Comparison of ENCODE assay signal across 8 cellular contexts in the genomic region with DNA sequence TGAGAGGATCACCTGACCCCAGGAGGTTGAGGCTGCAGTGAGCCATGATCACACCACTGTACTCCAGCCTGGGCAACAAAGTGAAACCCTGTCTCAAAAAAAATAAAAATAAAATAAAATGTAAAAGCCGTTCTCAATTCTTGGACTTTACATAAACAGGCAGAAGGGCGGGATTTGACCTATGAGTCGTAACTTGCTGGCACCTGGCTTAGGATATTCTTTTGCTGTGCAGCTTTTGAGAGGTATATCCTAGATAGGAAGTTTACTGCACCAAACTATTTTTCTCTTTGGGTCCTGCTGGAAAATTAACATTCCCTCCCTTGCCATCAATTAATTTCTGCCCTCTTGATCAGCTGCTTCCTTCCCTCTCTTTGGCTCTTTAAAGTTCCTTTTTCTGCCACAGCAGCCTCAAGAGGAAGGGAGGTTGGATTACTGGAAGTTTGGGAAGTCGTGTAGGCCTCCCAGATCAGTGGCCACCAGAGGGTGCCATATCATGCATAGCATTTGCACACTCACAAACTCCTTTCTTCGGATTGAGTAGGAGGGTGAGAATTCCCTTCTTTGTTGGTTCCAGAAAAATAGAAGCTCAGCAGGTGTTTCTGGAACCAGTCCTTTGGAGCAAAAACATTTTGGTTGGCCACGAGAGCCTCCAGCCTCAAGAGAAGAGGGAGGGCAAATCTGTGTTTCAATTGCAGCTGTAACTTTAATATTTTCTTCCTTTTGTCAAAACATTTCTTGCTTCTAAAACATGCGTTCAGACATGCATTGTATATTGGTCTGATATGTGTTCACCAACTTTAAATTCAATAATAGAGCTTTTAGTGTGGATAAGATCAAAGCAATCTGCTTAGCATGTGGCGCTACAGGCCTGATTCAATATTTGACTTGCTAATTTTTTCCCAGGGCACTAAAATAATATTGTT.
DNase-seq lines count a peak whose midpoint lies in the region; ATAC-seq and TF ChIP-seq lines count a peak whose summit lies in the region.

No MANE protein-coding gene starts in this region.

- in situ Hi-C loops in Caki2 (cut with HindIII; ENCODE audit: low pct_unique_long_range_greater_than_20kb, low sequenced_read_pairs) = no loop called here

- no peaks in the 10 kb centered on the region for H3K36me3 ChIP-seq in heart left ventricle

- no peaks in the 10 kb centered on the region for H3K27me3 Mint-ChIP-seq in activated naive CD8-positive, alpha-beta T cell treated with anti-CD3 and anti-CD28 coated beads, Interleukin-2, amount 50 U/mL, for 24 hours

- intact Hi-C loops in heart left ventricle (cut with DNase I) = loop anchor here (1.0 to 10.0 kb wide), 15 partner anchors 73 to 355 kb away; a partner anchor contains a TSS
- intact Hi-C loops in posterior vena cava (cut with DNase I) = loop anchor here in 1 of 2 donors (10.0 kb wide), 2 partner anchors 103 to 127 kb away; no protein-coding TSS in a partner anchor

- CTCF ChIA-PET in HEK293T (lab: Yijun Ruan, JAX) = interaction anchor here (0.6 to 1.7 kb wide), 8 partner anchors 26 to 236 kb away, joined by 3 to 12 read pairs (median 4); no protein-coding TSS in a partner anchor

- POLR2A ChIA-PET in HEK293T (lab: Yijun Ruan, JAX) = no interaction called here

- H3K27ac ChIP-seq in heart left ventricle = peak overlapping the region in 5 of 12 donors; percentile 30 to 84 (median 49)

- H3K4me3 ChIP-seq in heart left ventricle = no peak overlapping the region

- peaks cover 53% of the 10 kb centered on the region for H3K4me1 Mint-ChIP-seq in activated naive CD8-positive, alpha-beta T cell treated with anti-CD3 and anti-CD28 coated beads, Interleukin-2, amount 50 U/mL, for 24 hours

- DNase-seq in Caki2 (ENCODE audit: low read depth) (peak; percentile 70), HEK293T (ENCODE audit: extremely low spot score) (peak; percentile 78), NCI-H774 (lab: John Stamatoyannopoulos, UW) (peak; percentile 75), heart left ventricle (peak in 4 of 5 donors; percentile 72 to 80 (median 76)), posterior vena cava (ENCODE audit: low spot score) (peak; percentile 83)
- DNase-seq in activated naive CD8-positive, alpha-beta T cell treated with anti-CD3 and anti-CD28 coated beads, Interleukin-2, amount 50 U/mL, for 24 hours = peak; percentile 50

- no peak for TF ChIP-seq POLR2A in heart left ventricle (IDR thresholded peaks at IDR 0.05)

- peaks cover 16% of the 10 kb centered on the region for H3K36me3 Mint-ChIP-seq in activated naive CD8-positive, alpha-beta T cell treated with anti-CD3 and anti-CD28 coated beads, Interleukin-2, amount 50 U/mL, for 24 hours (ENCODE audit: low read depth)

- TF ChIP-seq CTCF in heart left ventricle (IDR thresholded peaks at IDR 0.05) = peak; percentile 76 to 92 (median 85)

- H3K4me3 Mint-ChIP-seq in activated naive CD8-positive, alpha-beta T cell treated with anti-CD3 and anti-CD28 coated beads, Interleukin-2, amount 50 U/mL, for 24 hours = no peak overlapping the region

- H3K4me1 ChIP-seq in heart left ventricle = peaks cover 0 to 63% (median 24%) of the 10 kb centered on the region in 12 donors

- H3K9me3 ChIP-seq in heart left ventricle = peaks cover 0 to 13% (median 0%) of the 10 kb centered on the region in 12 donors

- ATAC-seq in activated naive CD8-positive, alpha-beta T cell treated with anti-CD3 and anti-CD28 coated beads, Interleukin-2, amount 50 U/mL, for 24 hours = no peak
- ATAC-seq in heart left ventricle = peak in 3 of 4 donors; percentile 40 to 79 (median 76)
- no peak for ATAC-seq in HG02870 (IDR thresholded peaks at IDR 0.05; ENCODE audit: unreplicated experiment)
- no peak for ATAC-seq in HG03432 (IDR thresholded peaks at IDR 0.05; ENCODE audit: unreplicated experiment)

- no peaks in the 10 kb centered on the region for H3K9me3 Mint-ChIP-seq in activated naive CD8-positive, alpha-beta T cell treated with anti-CD3 and anti-CD28 coated beads, Interleukin-2, amount 50 U/mL, for 24 hours

- 57 to 65% (median 63%) methylated on average over 8 of the region's 8 CpGs for WGBS in heart left ventricle, 4 donors

- H3K27me3 ChIP-seq in heart left ventricle = no peaks in the 10 kb centered on the region

- peak overlapping the region; percentile 75 for H3K27ac Mint-ChIP-seq in activated naive CD8-positive, alpha-beta T cell treated with anti-CD3 and anti-CD28 coated beads, Interleukin-2, amount 50 U/mL, for 24 hours

TF ChIP-seq in HEK293T, 16 proteins besides CTCF, POLR2A, EP300 and RAD21:
- TF ChIP-seq SP1 (IDR thresholded peaks at IDR 0.05) = no peak
- TF ChIP-seq, protein P1, sequence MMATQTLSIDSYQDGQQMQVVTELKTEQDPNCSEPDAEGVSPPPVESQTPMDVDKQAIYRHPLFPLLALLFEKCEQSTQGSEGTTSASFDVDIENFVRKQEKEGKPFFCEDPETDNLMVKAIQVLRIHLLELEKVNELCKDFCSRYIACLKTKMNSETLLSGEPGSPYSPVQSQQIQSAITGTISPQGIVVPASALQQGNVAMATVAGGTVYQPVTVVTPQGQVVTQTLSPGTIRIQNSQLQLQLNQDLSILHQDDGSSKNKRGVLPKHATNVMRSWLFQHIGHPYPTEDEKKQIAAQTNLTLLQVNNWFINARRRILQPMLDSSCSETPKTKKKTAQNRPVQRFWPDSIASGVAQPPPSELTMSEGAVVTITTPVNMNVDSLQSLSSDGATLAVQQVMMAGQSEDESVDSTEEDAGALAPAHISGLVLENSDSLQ (IDR thresholded peaks at IDR 0.05) = no peak
- no peak for TF ChIP-seq L3MBTL2 (conservative IDR thresholded peaks at IDR 0.05)
- no peak for TF ChIP-seq NFRKB (IDR thresholded peaks at IDR 0.05)
- no peak for TF ChIP-seq FOXM1 (IDR thresholded peaks at IDR 0.05; ENCODE audit: borderline replicate concordance)
- no peak for TF ChIP-seq SUZ12 (IDR thresholded peaks at IDR 0.05)
- no peak for TF ChIP-seq HDGF (IDR thresholded peaks at IDR 0.05; ENCODE audit: borderline replicate concordance)
- no peak for TF ChIP-seq ARNT (IDR thresholded peaks at IDR 0.05)
- TF ChIP-seq ZNF384 (IDR thresholded peaks at IDR 0.05) = no peak
- TF ChIP-seq FOXA1 (IDR thresholded peaks at IDR 0.05) = no peak
- no peak for TF ChIP-seq LEF1 (IDR thresholded peaks at IDR 0.05; ENCODE audit: borderline replicate concordance)
- no peak for TF ChIP-seq BHLHE40 (IDR thresholded peaks at IDR 0.05; ENCODE audit: borderline replicate concordance)
- no peak for TF ChIP-seq ELF4 (IDR thresholded peaks at IDR 0.05)
- no peak for TF ChIP-seq FOXK2 (IDR thresholded peaks at IDR 0.05)
- no peak for TF ChIP-seq CTBP1 (IDR thresholded peaks at IDR 0.05; ENCODE audit: borderline replicate concordance)

Comparison
In these comparisons a context has a peak if more than half of its experiments do, and no peak if none do; other contexts are left out.
1. ATAC-seq: peak in heart left ventricle (3 of 4); none in activated naive CD8-positive, alpha-beta T cell treated with anti-CD3 and anti-CD28 coated beads, Interleukin-2, amount 50 U/mL, for 24 hours (single experiment), HG02870 (single experiment) and HG03432 (single experiment).
2. Peak in every context shown above with its lines, with median percentiles within 50 percentile points of each other: DNase-seq.